In genomic region chr20:31679357-31680285, GRCh38 we compare ENCODE assay signal across 1 cellular context.
TF ChIP-seq lines count a peak whose summit lies in the region.

No MANE protein-coding gene starts in this region.

TF ChIP-seq in HepG2, 621 proteins besides CTCF, POLR2A, EP300 and RAD21 (continues in another document):
- TF ChIP-seq CEBPB (IDR thresholded peaks at IDR 0.05; ENCODE audit: borderline replicate concordance, low read depth, low read length) (no peak), ZNF652 (CRISPR knock-in tag; IDR thresholded peaks at IDR 0.05; ENCODE audit: borderline replicate concordance, low read depth) (no peak), HDAC1 (CRISPR knock-in tag; IDR thresholded peaks at IDR 0.05) (0 out of 2 replicates have a peak, but pooled peaks have one; percentile 31), LCORL (IDR thresholded peaks at IDR 0.05) (0 out of 2 replicates have a peak, but pooled peaks have one; percentile 3), LCORL (CRISPR knock-in tag; IDR thresholded peaks at IDR 0.05) (no peak), PAXIP1 (CRISPR knock-in tag; conservative IDR thresholded peaks at IDR 0.05) (peak; percentile 11), MATR3 (CRISPR knock-in tag; IDR thresholded peaks at IDR 0.05) (no peak), ARID5B (CRISPR knock-in tag; IDR thresholded peaks at IDR 0.05) (0 out of 2 replicates have a peak, but pooled peaks have one; percentile 32), HOXA5 (CRISPR knock-in tag; IDR thresholded peaks at IDR 0.05) (0 out of 2 replicates have a peak, but pooled peaks have one; percentile 44), RARA (CRISPR knock-in tag; IDR thresholded peaks at IDR 0.05) (peak; percentile 49), POLR2AphosphoS2 (IDR thresholded peaks at IDR 0.05; ENCODE audit: low read depth, low read length) (0 out of 2 replicates have a peak, but pooled peaks have one; percentile 14), ZNF335 (CRISPR knock-in tag; IDR thresholded peaks at IDR 0.05) (0 out of 2 replicates have a peak, but pooled peaks have one; percentile 50), TSC22D2 (CRISPR knock-in tag; IDR thresholded peaks at IDR 0.05; ENCODE audit: borderline replicate concordance) (no peak), MBNL3 (CRISPR knock-in tag; conservative IDR thresholded peaks at IDR 0.05) (no peak), FOXA3 (CRISPR knock-in tag; IDR thresholded peaks at IDR 0.05) (peak; percentile 73; the same call in 1 of the 2 replicates), HNRNPK (IDR thresholded peaks at IDR 0.05; ENCODE audit: low read depth, low read length, poor library complexity, severe bottlenecking) (no peak), ZNF749 (CRISPR knock-in tag; IDR thresholded peaks at IDR 0.05; ENCODE audit: borderline replicate concordance) (0 out of 2 replicates have a peak, but pooled peaks have one; percentile 14), CBFB (CRISPR knock-in tag; IDR thresholded peaks at IDR 0.05) (0 out of 2 replicates have a peak, but pooled peaks have one; percentile 32), HNF4G (IDR thresholded peaks at IDR 0.05; ENCODE audit: borderline replicate concordance, low read depth, low read length) (peak; percentile 37; the same call in 1 of the 2 replicates), HNF4G (CRISPR knock-in tag; IDR thresholded peaks at IDR 0.05; ENCODE audit: borderline replicate concordance, low read depth) (no peak), ELF1 (CRISPR knock-in tag; IDR thresholded peaks at IDR 0.05) (0 out of 2 replicates have a peak, but pooled peaks have one; percentile 29), CHD2 (IDR thresholded peaks at IDR 0.05; ENCODE audit: low read depth, low read length) (no peak), CAMTA2 (CRISPR knock-in tag; IDR thresholded peaks at IDR 0.05; ENCODE audit: borderline replicate concordance) (0 out of 2 replicates have a peak, but pooled peaks have one; percentile 61), HNF4A (CRISPR knock-in tag; IDR thresholded peaks at IDR 0.05) (peak; percentile 61), PHF5A (CRISPR knock-in tag; IDR thresholded peaks at IDR 0.05; ENCODE audit: low read depth, unreplicated experiment) (no peak), ZC3H4 (CRISPR knock-in tag; IDR thresholded peaks at IDR 0.05; ENCODE audit: borderline replicate concordance) (no peak), KLF16 (CRISPR knock-in tag; IDR thresholded peaks at IDR 0.05) (peak in 1 of 2 experiments; percentile 29; a peak in 1 of 4 replicates), RFX5 (IDR thresholded peaks at IDR 0.05; ENCODE audit: low read depth, low read length) (peak; percentile 88), ZNF576 (CRISPR knock-in tag; IDR thresholded peaks at IDR 0.05) (0 out of 2 replicates have a peak, but pooled peaks have one; percentile 48), GABPB1 (CRISPR knock-in tag; IDR thresholded peaks at IDR 0.05) (0 out of 2 replicates have a peak, but pooled peaks have one; percentile 16), TGIF2 (CRISPR knock-in tag; IDR thresholded peaks at IDR 0.05) (0 out of 2 replicates have a peak, but pooled peaks have one; percentile 33), HOXA7 (CRISPR knock-in tag; IDR thresholded peaks at IDR 0.05) (no peak), NKX3-1 (CRISPR knock-in tag; IDR thresholded peaks at IDR 0.05) (0 out of 2 replicates have a peak, but pooled peaks have one; percentile 29), ZNF441 (CRISPR knock-in tag; IDR thresholded peaks at IDR 0.05; ENCODE audit: borderline replicate concordance) (0 out of 2 replicates have a peak, but pooled peaks have one; percentile 21)
- TF ChIP-seq, protein P1, sequence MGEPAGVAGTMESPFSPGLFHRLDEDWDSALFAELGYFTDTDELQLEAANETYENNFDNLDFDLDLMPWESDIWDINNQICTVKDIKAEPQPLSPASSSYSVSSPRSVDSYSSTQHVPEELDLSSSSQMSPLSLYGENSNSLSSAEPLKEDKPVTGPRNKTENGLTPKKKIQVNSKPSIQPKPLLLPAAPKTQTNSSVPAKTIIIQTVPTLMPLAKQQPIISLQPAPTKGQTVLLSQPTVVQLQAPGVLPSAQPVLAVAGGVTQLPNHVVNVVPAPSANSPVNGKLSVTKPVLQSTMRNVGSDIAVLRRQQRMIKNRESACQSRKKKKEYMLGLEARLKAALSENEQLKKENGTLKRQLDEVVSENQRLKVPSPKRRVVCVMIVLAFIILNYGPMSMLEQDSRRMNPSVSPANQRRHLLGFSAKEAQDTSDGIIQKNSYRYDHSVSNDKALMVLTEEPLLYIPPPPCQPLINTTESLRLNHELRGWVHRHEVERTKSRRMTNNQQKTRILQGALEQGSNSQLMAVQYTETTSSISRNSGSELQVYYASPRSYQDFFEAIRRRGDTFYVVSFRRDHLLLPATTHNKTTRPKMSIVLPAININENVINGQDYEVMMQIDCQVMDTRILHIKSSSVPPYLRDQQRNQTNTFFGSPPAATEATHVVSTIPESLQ (CRISPR knock-in tag; conservative IDR thresholded peaks at IDR 0.05), result 0 out of 2 replicates have a peak, but pooled peaks have one; percentile 30
- TF ChIP-seq, protein P2, sequence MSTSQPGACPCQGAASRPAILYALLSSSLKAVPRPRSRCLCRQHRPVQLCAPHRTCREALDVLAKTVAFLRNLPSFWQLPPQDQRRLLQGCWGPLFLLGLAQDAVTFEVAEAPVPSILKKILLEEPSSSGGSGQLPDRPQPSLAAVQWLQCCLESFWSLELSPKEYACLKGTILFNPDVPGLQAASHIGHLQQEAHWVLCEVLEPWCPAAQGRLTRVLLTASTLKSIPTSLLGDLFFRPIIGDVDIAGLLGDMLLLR (CRISPR knock-in tag; IDR thresholded peaks at IDR 0.05), result no peak
- TF ChIP-seq, protein P3, sequence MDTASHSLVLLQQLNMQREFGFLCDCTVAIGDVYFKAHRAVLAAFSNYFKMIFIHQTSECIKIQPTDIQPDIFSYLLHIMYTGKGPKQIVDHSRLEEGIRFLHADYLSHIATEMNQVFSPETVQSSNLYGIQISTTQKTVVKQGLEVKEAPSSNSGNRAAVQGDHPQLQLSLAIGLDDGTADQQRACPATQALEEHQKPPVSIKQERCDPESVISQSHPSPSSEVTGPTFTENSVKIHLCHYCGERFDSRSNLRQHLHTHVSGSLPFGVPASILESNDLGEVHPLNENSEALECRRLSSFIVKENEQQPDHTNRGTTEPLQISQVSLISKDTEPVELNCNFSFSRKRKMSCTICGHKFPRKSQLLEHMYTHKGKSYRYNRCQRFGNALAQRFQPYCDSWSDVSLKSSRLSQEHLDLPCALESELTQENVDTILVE (CRISPR knock-in tag; IDR thresholded peaks at IDR 0.05), result peak; percentile 20; the same call in 1 of the 2 replicates
- TF ChIP-seq, protein P4, sequence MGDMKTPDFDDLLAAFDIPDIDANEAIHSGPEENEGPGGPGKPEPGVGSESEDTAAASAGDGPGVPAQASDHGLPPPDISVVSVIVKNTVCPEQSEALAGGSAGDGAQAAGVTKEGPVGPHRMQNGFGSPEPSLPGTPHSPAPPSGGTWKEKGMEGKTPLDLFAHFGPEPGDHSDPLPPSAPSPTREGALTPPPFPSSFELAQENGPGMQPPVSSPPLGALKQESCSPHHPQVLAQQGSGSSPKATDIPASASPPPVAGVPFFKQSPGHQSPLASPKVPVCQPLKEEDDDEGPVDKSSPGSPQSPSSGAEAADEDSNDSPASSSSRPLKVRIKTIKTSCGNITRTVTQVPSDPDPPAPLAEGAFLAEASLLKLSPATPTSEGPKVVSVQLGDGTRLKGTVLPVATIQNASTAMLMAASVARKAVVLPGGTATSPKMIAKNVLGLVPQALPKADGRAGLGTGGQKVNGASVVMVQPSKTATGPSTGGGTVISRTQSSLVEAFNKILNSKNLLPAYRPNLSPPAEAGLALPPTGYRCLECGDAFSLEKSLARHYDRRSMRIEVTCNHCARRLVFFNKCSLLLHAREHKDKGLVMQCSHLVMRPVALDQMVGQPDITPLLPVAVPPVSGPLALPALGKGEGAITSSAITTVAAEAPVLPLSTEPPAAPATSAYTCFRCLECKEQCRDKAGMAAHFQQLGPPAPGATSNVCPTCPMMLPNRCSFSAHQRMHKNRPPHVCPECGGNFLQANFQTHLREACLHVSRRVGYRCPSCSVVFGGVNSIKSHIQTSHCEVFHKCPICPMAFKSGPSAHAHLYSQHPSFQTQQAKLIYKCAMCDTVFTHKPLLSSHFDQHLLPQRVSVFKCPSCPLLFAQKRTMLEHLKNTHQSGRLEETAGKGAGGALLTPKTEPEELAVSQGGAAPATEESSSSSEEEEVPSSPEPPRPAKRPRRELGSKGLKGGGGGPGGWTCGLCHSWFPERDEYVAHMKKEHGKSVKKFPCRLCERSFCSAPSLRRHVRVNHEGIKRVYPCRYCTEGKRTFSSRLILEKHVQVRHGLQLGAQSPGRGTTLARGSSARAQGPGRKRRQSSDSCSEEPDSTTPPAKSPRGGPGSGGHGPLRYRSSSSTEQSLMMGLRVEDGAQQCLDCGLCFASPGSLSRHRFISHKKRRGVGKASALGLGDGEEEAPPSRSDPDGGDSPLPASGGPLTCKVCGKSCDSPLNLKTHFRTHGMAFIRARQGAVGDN (CRISPR knock-in tag; IDR thresholded peaks at IDR 0.05), result peak; percentile 59
- TF ChIP-seq, protein P5, sequence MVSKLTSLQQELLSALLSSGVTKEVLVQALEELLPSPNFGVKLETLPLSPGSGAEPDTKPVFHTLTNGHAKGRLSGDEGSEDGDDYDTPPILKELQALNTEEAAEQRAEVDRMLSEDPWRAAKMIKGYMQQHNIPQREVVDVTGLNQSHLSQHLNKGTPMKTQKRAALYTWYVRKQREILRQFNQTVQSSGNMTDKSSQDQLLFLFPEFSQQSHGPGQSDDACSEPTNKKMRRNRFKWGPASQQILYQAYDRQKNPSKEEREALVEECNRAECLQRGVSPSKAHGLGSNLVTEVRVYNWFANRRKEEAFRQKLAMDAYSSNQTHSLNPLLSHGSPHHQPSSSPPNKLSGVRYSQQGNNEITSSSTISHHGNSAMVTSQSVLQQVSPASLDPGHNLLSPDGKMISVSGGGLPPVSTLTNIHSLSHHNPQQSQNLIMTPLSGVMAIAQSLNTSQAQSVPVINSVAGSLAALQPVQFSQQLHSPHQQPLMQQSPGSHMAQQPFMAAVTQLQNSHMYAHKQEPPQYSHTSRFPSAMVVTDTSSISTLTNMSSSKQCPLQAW (CRISPR knock-in tag; IDR thresholded peaks at IDR 0.05), result peak; percentile 71
